In the genomic region with DNA sequence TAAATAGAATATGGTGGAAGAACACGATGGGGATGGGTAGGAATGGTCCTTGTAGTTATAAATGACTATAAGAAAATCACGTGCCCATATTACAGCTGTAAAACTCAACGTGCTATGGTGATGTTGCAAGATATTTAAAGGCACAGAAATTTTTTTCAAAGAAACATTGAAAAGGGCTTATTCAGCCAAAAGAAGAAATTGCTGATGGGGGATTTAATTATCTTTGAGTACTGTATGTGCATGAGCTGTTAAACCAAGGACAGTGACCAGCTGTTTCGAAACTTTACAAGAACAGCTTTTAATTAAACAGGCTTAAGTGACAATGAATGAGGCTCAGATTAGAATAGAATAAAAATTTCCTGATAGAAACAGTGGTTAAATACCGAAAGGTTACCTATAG, we compare ENCODE assay signal across 29 cellular contexts.
"Had no signal": no experiment of that assay in that cellular context is flagged by ENCODE, and none has a peak within 500 bp of the region (broad histone marks: within the 10 kb centered on the region; RNA-seq: fewer than 3 reads in every experiment).

No MANE protein-coding gene starts in this region.

- ATAC-seq: activated CD8-positive, alpha-beta memory T cell treated with anti-CD3 and anti-CD28 coated beads, Interleukin-2, amount 10 ng/mL, durations not matched to agents 7 days and 5 days; activated naive CD8-positive, alpha-beta T cell treated with anti-CD3 and anti-CD28 coated beads, Interleukin-2, amount 50 U/mL, for 24 hours; PC-3 had no signal

- DNase-seq: activated CD4-positive, alpha-beta memory T cell treated with anti-CD3 and anti-CD28 coated beads, Interleukin-2, amount 10 ng/mL, durations not matched to agents 7 days and 5 days; activated CD4-positive, alpha-beta T cell treated with anti-CD3 and anti-CD28 coated beads for 1 hour; activated CD4-positive, alpha-beta T cell treated with anti-CD3 and anti-CD28 coated beads for 48 hours; activated CD4-positive, CD25-positive, alpha-beta regulatory T cell; activated CD8-positive, alpha-beta memory T cell treated with anti-CD3 and anti-CD28 coated beads for 24 hours; activated CD8-positive, alpha-beta memory T cell treated with anti-CD3 and anti-CD28 coated beads, Interleukin-2, amount 10 ng/mL, durations not matched to agents 7 days and 5 days; activated CD8-positive, alpha-beta memory T cell treated with anti-CD3 and anti-CD28 coated beads, Interleukin-2, amount 50 U/mL, for 48 hours; activated effector memory CD4-positive, alpha-beta T cell treated with Interleukin-2 at 50 U/mL for 16 hours; activated naive CD4-positive, alpha-beta T cell treated with anti-CD3 and anti-CD28 coated beads, Interleukin-2, amount 10 ng/mL, durations not matched to agents 7 days and 5 days; activated naive CD8-positive, alpha-beta T cell treated with anti-CD3 and anti-CD28 coated beads, Interleukin-2, amount 50 U/mL, for 24 hours; activated T-cell treated with anti-CD3 and anti-CD28 coated beads, Interleukin-2, amount 50 U/mL, for 48 hours; anterior cingulate cortex; brain microvascular endothelial cell; central memory CD4-positive, alpha-beta T cell; NCI-H1092 treated with DMSO at 0.1 percent for 48 hours; NCI-H1417; NCI-H146; NCI-H187; NCI-H2029 treated with DMSO at 0.1 percent for 48 hours; NCI-H2107; NCI-H2171; NCI-H510A; NCI-H69; NK-92 treated with Interleukin-12 subunit alpha and Interleukin-12 subunit beta, amount 100 ng/mL, for 24 hours; PC-3; Right ventricle myocardium superior; T1000; WERI-Rb-1 had no signal

- H3K27ac ChIP-seq: brain microvascular endothelial cell, WERI-Rb-1 had no signal

- H3K27me3 ChIP-seq: brain microvascular endothelial cell had no signal

- FAIRE-seq: RCC 7860 had no signal

- H3K36me3 ChIP-seq: brain microvascular endothelial cell, WERI-Rb-1 had no signal
